ENCODE assay signal across 20 cellular contexts in genomic region chr12:121139301-121139700, GRCh38. TPM values are rescaled to one million over a fixed set of nuclear protein-coding genes. Genes with fewer than 3 reads are reported as not detected.
DNase-seq lines count a peak whose midpoint lies in the region; TF ChIP-seq lines count a peak whose summit lies in the region.
"Had no signal": no experiment of that assay in that cellular context is flagged by ENCODE, and none has a peak within 500 bp of the region (broad histone marks: within the 10 kb centered on the region; RNA-seq: fewer than 3 reads in every experiment).

No MANE protein-coding gene starts in this region.

- H3K36me3 ChIP-seq in tibial artery, result peaks cover 0 to 4% (median 0%) of the 10 kb centered on the region in 3 donors

- peak; percentile 72 for DNase-seq in G401 (ENCODE audit: low spot score)
- peak; percentile 67 for DNase-seq in cerebellar cortex (ENCODE audit: low spot score)
- DNase-seq in hypothalamus (lab: John Stamatoyannopoulos, UW), result peak in 34 of 51 donors; percentile 4 to 79 (median 47)
- DNase-seq in pons (ENCODE audit: low spot score), result peak; percentile 56
- DNase-seq in tibial artery, result no peak
- DNase-seq in AG08395 (ENCODE audit: low spot score), result no peak
- DNase-seq in activated naive CD4-positive, alpha-beta T cell treated with Interleukin-2 at 50 U/mL for 16 hours, result no peak
- no peak for DNase-seq in retina
- DNase-seq: CD8-positive, alpha-beta memory T cell; DMS79 treated with DMSO at 0.1 percent for 48 hours; Karpas-422; NCI-H1092 treated with DMSO at 0.1 percent for 48 hours; NCI-H1436; NCI-H2029; NCI-H446; NCI-H524 treated with DMSO at 0.1 percent for 48 hours; NCI-H82; NK-92 treated with Interleukin-12 subunit alpha and Interleukin-12 subunit beta, amount 100 ng/mL, for 24 hours; PC-3 had no signal

- no peaks in the 10 kb centered on the region for H3K4me1 ChIP-seq in tibial artery

- no peak overlapping the region for H3K27ac ChIP-seq in tibial artery

- intact Hi-C loops in tibial artery (cut with DNase I; ENCODE audit: low total_unique reads), result no loop called here

- TF ChIP-seq CTCF in tibial artery (IDR thresholded peaks at IDR 0.05), result no peak

- in situ Hi-C loops in G401 (cut with HindIII; ENCODE audit: low sequenced_read_pairs), result no loop called here

- no peaks in the 10 kb centered on the region for H3K27me3 ChIP-seq in tibial artery

- no peak overlapping the region for H3K4me3 ChIP-seq in tibial artery

- no peaks in the 10 kb centered on the region for H3K9me3 ChIP-seq in tibial artery

RNA-seq across cellular contexts. Expression of gene P2RX7, which starts 6.6 kb away (rescaled TPM):
- not detected in 2 replicates for total RNA-seq in G401 (2014; rRNA removed; shearing (Covaris generic))
- total RNA-seq: HT1080 had no signal

Comparison
In these comparisons a context has a peak if more than half of its experiments do, and no peak if none do; other contexts are left out.
1. DNase-seq: peak in G401 (single experiment), cerebellar cortex (single experiment), hypothalamus (34 of 51) and pons (single experiment); none in tibial artery (0 of 2), AG08395 (single experiment), activated naive CD4-positive, alpha-beta T cell treated with Interleukin-2 at 50 U/mL for 16 hours (single experiment) and retina (single experiment).